Comparison of ENCODE assay signal across 1 cellular context in genomic region chr13:99498304-99499161, GRCh38.
TF ChIP-seq lines count a peak whose summit lies in the region.

No MANE protein-coding gene starts in this region.

TF ChIP-seq in HepG2, 621 proteins besides CTCF, POLR2A, EP300 and RAD21 (continued from another document and continues in another):
- no peak for TF ChIP-seq SNAPC4 (CRISPR knock-in tag; IDR thresholded peaks at IDR 0.05)
- no peak for TF ChIP-seq BCL3 (CRISPR knock-in tag; IDR thresholded peaks at IDR 0.05)
- no peak for TF ChIP-seq NKX3-1 (CRISPR knock-in tag; IDR thresholded peaks at IDR 0.05)
- TF ChIP-seq NFIC (IDR thresholded peaks at IDR 0.05; ENCODE audit: low read length): peak; percentile 74; the same call in 1 of the 2 replicates
- TF ChIP-seq GTF2F1 (IDR thresholded peaks at IDR 0.05; ENCODE audit: low read length): no peak
- TF ChIP-seq ZNF784 (CRISPR knock-in tag; IDR thresholded peaks at IDR 0.05; ENCODE audit: borderline replicate concordance): peak; percentile 25; the same call in 1 of the 2 replicates
- TF ChIP-seq AGO2 (optimal IDR thresholded peaks at IDR 0.05; ENCODE audit: low read depth, low read length): no peak
- 0 out of 2 replicates have a peak, but pooled peaks have one; percentile 30 for TF ChIP-seq CHD2 (IDR thresholded peaks at IDR 0.05; ENCODE audit: low read depth, low read length)
- peak; percentile 54; the same call in 1 of the 2 replicates for TF ChIP-seq ZNF556 (CRISPR knock-in tag; IDR thresholded peaks at IDR 0.05; ENCODE audit: borderline replicate concordance)
- TF ChIP-seq MAF1 (CRISPR knock-in tag; IDR thresholded peaks at IDR 0.05; ENCODE audit: borderline replicate concordance): no peak
- TF ChIP-seq ZNF460 (CRISPR knock-in tag; IDR thresholded peaks at IDR 0.05; ENCODE audit: borderline replicate concordance): 0 out of 2 replicates have a peak, but pooled peaks have one; percentile 13
- no peak for TF ChIP-seq ZXDC (CRISPR knock-in tag; IDR thresholded peaks at IDR 0.05)
- TF ChIP-seq MTA3 (CRISPR knock-in tag; IDR thresholded peaks at IDR 0.05): no peak
- TF ChIP-seq GRHL1 (CRISPR knock-in tag; conservative IDR thresholded peaks at IDR 0.05): no peak
- peak; percentile 13; the same call in 1 of the 2 replicates for TF ChIP-seq ZNF441 (CRISPR knock-in tag; IDR thresholded peaks at IDR 0.05; ENCODE audit: borderline replicate concordance)
- no peak for TF ChIP-seq ZSCAN31 (CRISPR knock-in tag; IDR thresholded peaks at IDR 0.05; ENCODE audit: low read depth)
- TF ChIP-seq NCOA1 (CRISPR knock-in tag; IDR thresholded peaks at IDR 0.05): no peak
- peak; percentile 92 for TF ChIP-seq HNF1B (CRISPR knock-in tag; IDR thresholded peaks at IDR 0.05)
- peak; percentile 71 for TF ChIP-seq SALL1 (CRISPR knock-in tag; IDR thresholded peaks at IDR 0.05)
- TF ChIP-seq ZNF777 (CRISPR knock-in tag; IDR thresholded peaks at IDR 0.05): no peak
- TF ChIP-seq ISL2 (CRISPR knock-in tag; IDR thresholded peaks at IDR 0.05): no peak
- no peak for TF ChIP-seq ZNF225 (CRISPR knock-in tag; IDR thresholded peaks at IDR 0.05)
- TF ChIP-seq GZF1 (CRISPR knock-in tag; IDR thresholded peaks at IDR 0.05): no peak
- peak; percentile 70; the same call in 1 of the 2 replicates for TF ChIP-seq ATF5 (CRISPR knock-in tag; IDR thresholded peaks at IDR 0.05; ENCODE audit: low read depth)
- no peak for TF ChIP-seq HNRNPUL1 (IDR thresholded peaks at IDR 0.05; ENCODE audit: low read depth, low read length)
- peak; percentile 31; the same call in 1 of the 2 replicates for TF ChIP-seq MIER3 (CRISPR knock-in tag; IDR thresholded peaks at IDR 0.05; ENCODE audit: borderline replicate concordance)
- TF ChIP-seq ZNF577 (CRISPR knock-in tag; IDR thresholded peaks at IDR 0.05; ENCODE audit: borderline replicate concordance, low read depth): no peak
- TF ChIP-seq ZFP90 (CRISPR knock-in tag; IDR thresholded peaks at IDR 0.05; ENCODE audit: borderline replicate concordance): 0 out of 2 replicates have a peak, but pooled peaks have one; percentile 21
- TF ChIP-seq TEAD2 (CRISPR knock-in tag; IDR thresholded peaks at IDR 0.05): no peak
- peak; percentile 54; the same call in 1 of the 2 replicates for TF ChIP-seq FOSL2 (CRISPR knock-in tag; IDR thresholded peaks at IDR 0.05)
- no peak for TF ChIP-seq ZSCAN12 (CRISPR knock-in tag; IDR thresholded peaks at IDR 0.05)
- TF ChIP-seq MED1 (CRISPR knock-in tag; IDR thresholded peaks at IDR 0.05): peak; percentile 63
- TF ChIP-seq ETV6 (CRISPR knock-in tag; conservative IDR thresholded peaks at IDR 0.05): no peak
- TF ChIP-seq ZUFSP (CRISPR knock-in tag; IDR thresholded peaks at IDR 0.05; ENCODE audit: borderline replicate concordance): no peak
- TF ChIP-seq ZNF317 (CRISPR knock-in tag; IDR thresholded peaks at IDR 0.05): no peak
- no peak for TF ChIP-seq HINFP (CRISPR knock-in tag; IDR thresholded peaks at IDR 0.05; ENCODE audit: low read depth)
- no peak for TF ChIP-seq ZSCAN9 (CRISPR knock-in tag; IDR thresholded peaks at IDR 0.05; ENCODE audit: borderline replicate concordance)
- TF ChIP-seq HDAC2 (CRISPR knock-in tag; IDR thresholded peaks at IDR 0.05): peak; percentile 26; the same call in 1 of the 2 replicates
- no peak for TF ChIP-seq PBX2 (CRISPR knock-in tag; IDR thresholded peaks at IDR 0.05)
- no peak; the same call in 1 of the 2 replicates for TF ChIP-seq MYPOP (CRISPR knock-in tag; IDR thresholded peaks at IDR 0.05)
- no peak for TF ChIP-seq SRSF4 (IDR thresholded peaks at IDR 0.05; ENCODE audit: low read depth, low read length, poor library complexity, severe bottlenecking)
- peak; percentile 67; the same call in 1 of the 2 replicates for TF ChIP-seq MYC (CRISPR knock-in tag; IDR thresholded peaks at IDR 0.05; ENCODE audit: borderline replicate concordance)
- TF ChIP-seq RNF2 (conservative IDR thresholded peaks at IDR 0.05; ENCODE audit: low read depth): no peak
- no peak for TF ChIP-seq TRIM24 (CRISPR knock-in tag; IDR thresholded peaks at IDR 0.05)
